In genomic region chr3:46942481-46943236, GRCh38 we compare ENCODE assay signal across 9 cellular contexts. TPM values are rescaled to one million over a fixed set of nuclear protein-coding genes. Genes with fewer than 3 reads are reported as not detected.
DNase-seq lines count a peak whose midpoint lies in the region; ATAC-seq and TF ChIP-seq lines count a peak whose summit lies in the region.
"Had no signal": no experiment of that assay in that cellular context is flagged by ENCODE, and none has a peak within 500 bp of the region (broad histone marks: within the 10 kb centered on the region; RNA-seq: fewer than 3 reads in every experiment).

No MANE protein-coding gene starts in this region.

- H3K9me3 Mint-ChIP-seq in endothelial cell (ENCODE audit: unreplicated experiment), result no peaks in the 10 kb centered on the region

- H3K9me3 ChIP-seq in heart left ventricle (no peaks in the 10 kb centered on the region), muscle layer of duodenum (ENCODE audit: control insufficient read depth in 1 of 2, low read length in 2 of 2) (no peaks in the 10 kb centered on the region), PC-9 (ENCODE audit: insufficient read depth, low read depth) (no peaks in the 10 kb centered on the region)

- TF ChIP-seq CTCF in heart left ventricle (IDR thresholded peaks at IDR 0.05), result no peak
- no peak for TF ChIP-seq CTCF in endothelial cell (IDR thresholded peaks at IDR 0.05; ENCODE audit: unreplicated experiment)
- TF ChIP-seq CTCF in PC-9 (conservative IDR thresholded peaks at IDR 0.05), result no peak

- H3K27ac ChIP-seq in heart left ventricle, result peak overlapping the region; percentile 43 to 93 (median 78)
- peak overlapping the region; percentile 83 for H3K27ac ChIP-seq in muscle layer of duodenum (ENCODE audit: low read length)
- peak overlapping the region; percentile 16 for H3K27ac ChIP-seq in urinary bladder (ENCODE audit: low read depth)
- no peak overlapping the region for H3K27ac ChIP-seq in PC-9

- H2AFZ ChIP-seq in PC-9, result no peak overlapping the region

- ATAC-seq in heart left ventricle, result no peak
- no peak for ATAC-seq in GM21423 (IDR thresholded peaks at IDR 0.05; ENCODE audit: unreplicated experiment)
- ATAC-seq in HG03108 (IDR thresholded peaks at IDR 0.05; ENCODE audit: unreplicated experiment), result no peak

- CTCF ChIA-PET in PC-9 (lab: Charles Lee), result interaction anchor here (0.7 kb wide), 1 partner anchor 20 kb away, joined by 6 read pairs; no protein-coding TSS in a partner anchor

- POLR2A ChIA-PET in PC-9 (lab: Charles Lee; ENCODE audit: unreplicated experiment), result interaction anchor here (0.6 kb wide), 1 partner anchor 438 kb away, joined by 5 read pairs; the partner anchor contains the start of gene PTPN23

- H3K27ac Mint-ChIP-seq in endothelial cell (ENCODE audit: unreplicated experiment), result peak overlapping the region; percentile 16

- H3F3A ChIP-seq in PC-9 (ENCODE audit: insufficient read depth, low read depth), result peaks cover 20% of the 10 kb centered on the region

- H3K27me3 Mint-ChIP-seq in endothelial cell (ENCODE audit: unreplicated experiment), result peaks cover 11% of the 10 kb centered on the region

- H3K4me1 ChIP-seq in heart left ventricle (peaks cover 2 to 82% (median 66%) of the 10 kb centered on the region in 12 donors), muscle layer of duodenum (ENCODE audit: control insufficient read depth in 1 of 2, insufficient read depth in 2 of 2, low read length in 2 of 2) (peaks cover 26 to 54% of the 10 kb centered on the region in 2 donors), urinary bladder (ENCODE audit: insufficient read depth) (no peaks in the 10 kb centered on the region), PC-9 (replicated peaks; ENCODE audit: insufficient read depth) (peaks cover 51% of the 10 kb centered on the region)

- H3K4me3 Mint-ChIP-seq in endothelial cell (ENCODE audit: unreplicated experiment), result no peak overlapping the region

- H3K36me3 Mint-ChIP-seq in endothelial cell (ENCODE audit: low read depth, unreplicated experiment), result peaks cover 46% of the 10 kb centered on the region

- TF ChIP-seq POLR2A in heart left ventricle (IDR thresholded peaks at IDR 0.05), result no peak

- intact Hi-C loops in heart left ventricle (cut with DNase I) (no loop called here), cardiac septum (cut with DNase I) (no loop called here), PC-9 (cut with micrococcal nuclease; ENCODE audit: unreplicated experiment) (loop anchor here (1.0 to 10.0 kb wide), 2 partner anchors 7 to 572 kb away; partner anchors contain the start of gene ELP6)

- BruUV-seq in PC-9 (replicated peaks; lab: Mats Ljungman, UMichigan), result no TSS peak

- H3K79me2 ChIP-seq in PC-9 (ENCODE audit: low read depth), result peaks cover 74% of the 10 kb centered on the region

- peaks cover 72% of the 10 kb centered on the region for H3K4me1 Mint-ChIP-seq in endothelial cell (ENCODE audit: unreplicated experiment)

- no peak overlapping the region; the same call in 1 of the 2 replicates for H3K4me2 ChIP-seq in PC-9

- DNase-seq in heart left ventricle (peak in 1 of 5 donors; percentile 21), cardiac septum (ENCODE audit: low spot score) (no peak), endothelial cell (ENCODE audit: low spot score) (no peak), PC-9 (no peak)
- DNase-seq: NCI-H2171 treated with DMSO at 0.1 percent for 48 hours had no signal

- H3K27me3 ChIP-seq in heart left ventricle (no peaks in the 10 kb centered on the region), muscle layer of duodenum (ENCODE audit: low read depth, low read length) (no peaks in the 10 kb centered on the region), PC-9 (ENCODE audit: insufficient read depth, low read depth) (no peaks in the 10 kb centered on the region)

- H4K20me1 ChIP-seq in PC-9 (ENCODE audit: insufficient read depth), result peaks cover 16% of the 10 kb centered on the region

- 77 to 85% (median 82%) methylated on average over 12 of the region's 12 CpGs for WGBS in heart left ventricle, 4 donors
- WGBS in urinary bladder, result 83% methylated on average over 12 of the region's 12 CpGs

- H3K4me3 ChIP-seq in heart left ventricle (peak overlapping the region in 1 of 12 donors; percentile 20), muscle layer of duodenum (ENCODE audit: low read depth in 1 of 2, low read length in 2 of 2) (no peak overlapping the region), urinary bladder (ENCODE audit: low read depth, low read length) (no peak overlapping the region), PC-9 (no peak overlapping the region)

- no peaks in the 10 kb centered on the region for H3K9me2 ChIP-seq in PC-9 (ENCODE audit: insufficient read depth)

- H3K36me3 ChIP-seq in heart left ventricle (peaks cover 0 to 37% (median 18%) of the 10 kb centered on the region in 9 donors), muscle layer of duodenum (ENCODE audit: control insufficient read depth in 1 of 2, insufficient read depth in 2 of 2, low read length in 2 of 2) (peaks cover 22 to 24% of the 10 kb centered on the region in 2 donors), urinary bladder (ENCODE audit: insufficient read depth) (no peaks in the 10 kb centered on the region), PC-9 (ENCODE audit: low read depth) (no peaks in the 10 kb centered on the region)

RNA-seq across cellular contexts. Expression of gene CCDC12, which starts 33.9 kb away (rescaled TPM):
- total RNA-seq in heart left ventricle, result 10 to 100 TPM; 27.1 to 36.8 (median 33.3) TPM
- 100 to 1,000 TPM in 1 of 2 donors, 10 to 100 TPM in 1; 83.5 to 120 TPM for polyA plus RNA-seq in heart left ventricle
- total RNA-seq in cardiac septum, result 35.6 TPM
- 36.3 TPM for total RNA-seq in endothelial cell (ENCODE audit: unreplicated experiment)
- total RNA-seq in urinary bladder, result 17.6 TPM
- polyA plus RNA-seq in urinary bladder, result 60.7 TPM
- 39.3 and 43.1 TPM in 2 replicates for total RNA-seq in PC-9 (2021)

RNA-seq across cellular contexts. Expression of gene NBEAL2, which starts 36.8 kb away (rescaled TPM):
- total RNA-seq in heart left ventricle (10 to 100 TPM in 6 of 9 donors, 1 to 10 TPM in 3; 8.1 to 41.1 (median 12.0) TPM), cardiac septum (14.2 TPM), endothelial cell (ENCODE audit: unreplicated experiment) (202 TPM), urinary bladder (13.1 TPM), PC-9 (2021) (69.7 and 81.0 TPM in 2 replicates)
- polyA plus RNA-seq in heart left ventricle (10 to 100 TPM; 16.3 to 45.7 TPM), urinary bladder (26.5 TPM)
